Comparison of ENCODE assay signal across 16 cellular contexts in the genomic region with DNA sequence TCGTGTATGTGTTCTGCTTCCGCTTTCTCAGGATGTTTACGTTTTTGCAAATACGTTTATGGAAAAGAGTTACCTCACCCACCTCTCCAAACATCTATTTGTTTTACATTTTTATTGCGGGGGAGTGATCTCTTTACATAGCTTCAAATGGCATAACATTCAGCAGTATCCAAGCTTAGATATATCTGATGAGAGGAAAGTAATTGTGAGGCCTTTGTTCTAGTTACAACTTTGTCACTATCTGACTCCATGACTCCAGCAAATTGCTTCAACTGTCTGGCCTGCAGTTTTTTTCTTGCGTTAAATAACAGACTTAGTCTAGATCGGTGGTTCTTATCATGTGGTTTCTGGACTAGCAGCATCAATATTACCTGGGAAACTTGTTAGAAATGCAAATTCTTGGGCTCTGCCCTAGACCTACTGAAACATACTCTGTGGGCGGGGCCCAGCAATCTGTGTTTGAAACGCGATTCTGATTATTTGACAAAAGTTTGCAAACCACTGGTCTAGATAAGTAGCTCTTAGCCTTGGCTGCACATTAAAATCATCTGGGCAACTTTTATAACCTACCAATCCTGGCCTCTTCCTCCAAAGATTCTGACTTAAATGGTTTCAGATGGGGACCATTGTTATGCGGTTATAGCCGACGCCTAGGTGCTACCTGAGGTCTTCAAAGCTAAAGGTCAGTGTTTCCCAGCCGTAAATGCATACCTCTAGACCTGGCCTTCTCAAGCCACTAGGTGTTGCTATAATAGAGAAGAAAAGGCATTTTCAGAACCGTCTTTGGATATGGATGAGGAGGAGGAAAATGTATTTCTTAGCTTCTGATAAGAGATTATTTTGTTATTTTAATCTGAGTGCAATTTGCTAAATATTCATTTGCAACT.
DNase-seq lines count a peak whose midpoint lies in the region; ATAC-seq, FAIRE-seq and TF ChIP-seq lines count a peak whose summit lies in the region.
"Had no signal": no experiment of that assay in that cellular context is flagged by ENCODE, and none has a peak within 500 bp of the region (broad histone marks: within the 10 kb centered on the region; RNA-seq: fewer than 3 reads in every experiment).

No MANE protein-coding gene starts in this region.

- peaks cover 46% of the 10 kb centered on the region for H3K4me1 ChIP-seq in cardiac muscle cell (ENCODE audit: low read depth)
- peaks cover 0 to 20% (median 7%) of the 10 kb centered on the region in 12 donors for H3K4me1 ChIP-seq in heart left ventricle
- H3K4me1 ChIP-seq in kidney (ENCODE audit: control insufficient read depth in 1 of 2, insufficient read depth in 1 of 2, low read depth in 1 of 2, low read length in 2 of 2): no peaks in the 10 kb centered on the region
- H3K4me1 ChIP-seq in transverse colon: peaks cover 0 to 10% (median 5%) of the 10 kb centered on the region in 4 donors

- H3K36me3 ChIP-seq in cardiac muscle cell: no peaks in the 10 kb centered on the region
- peaks cover 0 to 6% (median 0%) of the 10 kb centered on the region in 9 donors for H3K36me3 ChIP-seq in heart left ventricle
- no peaks in the 10 kb centered on the region for H3K36me3 ChIP-seq in bronchial epithelial cell (ENCODE audit: control insufficient read depth, insufficient read depth, low read length)
- no peaks in the 10 kb centered on the region for H3K36me3 ChIP-seq in kidney (ENCODE audit: control insufficient read depth in 1 of 2, insufficient read depth in 2 of 2, low read length in 2 of 2)
- H3K36me3 ChIP-seq in transverse colon: no peaks in the 10 kb centered on the region
- H3K36me3 ChIP-seq: ovary had no signal

- no peak for TF ChIP-seq POLR2A in heart left ventricle (IDR thresholded peaks at IDR 0.05)
- TF ChIP-seq POLR2A in transverse colon (IDR thresholded peaks at IDR 0.05): no peak

- H3K27me3 ChIP-seq in cardiac muscle cell (no peaks in the 10 kb centered on the region), heart left ventricle (no peaks in the 10 kb centered on the region), bronchial epithelial cell (ENCODE audit: control insufficient read depth, insufficient read depth, low read length) (no peaks in the 10 kb centered on the region), transverse colon (no peaks in the 10 kb centered on the region)
- H3K27me3 ChIP-seq: ovary had no signal

- H3K9ac ChIP-seq in kidney (ENCODE audit: low read length in 2 of 2): no peak overlapping the region

- H3K9me3 ChIP-seq in cardiac muscle cell (ENCODE audit: low read depth) (no peaks in the 10 kb centered on the region), heart left ventricle (no peaks in the 10 kb centered on the region), kidney (ENCODE audit: control insufficient read depth in 1 of 2, low read length in 2 of 2) (no peaks in the 10 kb centered on the region), transverse colon (no peaks in the 10 kb centered on the region)
- H3K9me3 ChIP-seq: ovary had no signal

- intact Hi-C loops in heart left ventricle (cut with DNase I) (loop anchor here in 1 of 10 donors (10.0 kb wide), 1 partner anchor 71 kb away; a partner anchor contains a TSS), kidney (cut with DNase I) (no loop called here), transverse colon (cut with DNase I; ENCODE audit: low total_unique reads) (no loop called here)

- 73 to 78% (median 76%) methylated on average over 15 of the region's 15 CpGs for WGBS in heart left ventricle, 4 donors
- 41 to 68% methylated on average over 6 to 15 of the region's 15 CpGs for WGBS in transverse colon (ENCODE audit: low coverage in 1 of 2), 2 donors

- H3K4me3 ChIP-seq in cardiac muscle cell (no peak overlapping the region), heart left ventricle (no peak overlapping the region), bronchial epithelial cell (ENCODE audit: low read depth, low read length) (no peak overlapping the region), kidney (ENCODE audit: low read length in 2 of 2) (no peak overlapping the region), transverse colon (peak overlapping the region in 1 of 4 donors; percentile 15)
- H3K4me3 ChIP-seq: GM12878, ovary had no signal

- FAIRE-seq in bronchial epithelial cell (lab: Jason Lieb, UNC) (no peak), kidney (lab: Jason Lieb, UNC) (no peak)
- FAIRE-seq: GM12878, RCC 7860, urothelium cell line had no signal

- in situ Hi-C loops in transverse colon (cut with MboI; ENCODE audit: low pct_ligation_motif_present in 1 of 4, low pct_unique_long_range_greater_than_20kb in 1 of 4, low sequenced_read_pairs in 3 of 4) (loop anchor here in 1 of 4 donors (25.0 kb wide), 1 partner anchor 173 kb away; no protein-coding TSS in a partner anchor), KBM-7 (cut with MboI; ENCODE audit: low pct_unique_long_range_greater_than_20kb, low sequenced_read_pairs) (loop anchor here (25.0 kb wide), 1 partner anchor 173 kb away; no protein-coding TSS in a partner anchor)

- DNase-seq in cardiac muscle cell (ENCODE audit: low read depth in 1 of 2, low spot score in 1 of 2): peak in 1 of 2 donors; percentile 28
- no peak for DNase-seq in heart left ventricle
- DNase-seq in bronchial epithelial cell (ENCODE audit: low read depth): no peak
- DNase-seq in kidney: no peak
- DNase-seq in transverse colon: no peak
- DNase-seq in activated CD8-positive, alpha-beta memory T cell treated with anti-CD3 and anti-CD28 coated beads for 24 hours: no peak
- DNase-seq in KBM-7: no peak
- DNase-seq in medulla oblongata (ENCODE audit: extremely low spot score): no peak
- DNase-seq: CD8-positive, alpha-beta memory T cell; NCI-H187; NCI-H446 treated with DMSO at 0.1 percent for 48 hours; ovary; stimulated activated CD4-positive, alpha-beta T cell treated with anti-CD3 and anti-CD28 coated beads, Interleukin-12 subunit alpha, Interleukin-12 subunit beta, amount 100 ng/mL, for 4 hours had no signal

- no peak for TF ChIP-seq CTCF in cardiac muscle cell (IDR thresholded peaks at IDR 0.05; ENCODE audit: low read depth, low read length)
- TF ChIP-seq CTCF in heart left ventricle (IDR thresholded peaks at IDR 0.05): no peak
- peak; percentile 15 for TF ChIP-seq CTCF in bronchial epithelial cell (IDR thresholded peaks at IDR 0.05; ENCODE audit: insufficient read depth, low read length, severe bottlenecking)
- TF ChIP-seq CTCF in kidney (IDR thresholded peaks at IDR 0.05; ENCODE audit: borderline replicate concordance, extremely low read depth, insufficient read depth): peak; percentile 54
- TF ChIP-seq CTCF in transverse colon (IDR thresholded peaks at IDR 0.05): peak in 4 of 5 experiments; percentile 18 to 47 (median 20)

- ATAC-seq in heart left ventricle: no peak
- ATAC-seq: GM12878 had no signal

- TF ChIP-seq EP300 in transverse colon (IDR thresholded peaks at IDR 0.05; ENCODE audit: low read depth): no peak

- H3K27ac ChIP-seq in cardiac muscle cell (peak overlapping the region; percentile 66), heart left ventricle (no peak overlapping the region), kidney (ENCODE audit: low read depth in 2 of 2, low read length in 2 of 2) (no peak overlapping the region), transverse colon (peak overlapping the region; percentile 42 to 73 (median 72))
- H3K27ac ChIP-seq: ovary had no signal

Comparison
In these comparisons a context has a peak if more than half of its experiments do, and no peak if none do; other contexts are left out.
1. H3K27ac ChIP-seq: peak in cardiac muscle cell (single experiment) and transverse colon (4 of 4); none in heart left ventricle (0 of 12) and kidney (0 of 2).
2. CTCF ChIP-seq: peak in bronchial epithelial cell (single experiment), kidney (single experiment) and transverse colon (4 of 5); none in cardiac muscle cell (single experiment) and heart left ventricle (0 of 12).